21 cellular contexts compared by ENCODE assay signal in the genomic region with DNA sequence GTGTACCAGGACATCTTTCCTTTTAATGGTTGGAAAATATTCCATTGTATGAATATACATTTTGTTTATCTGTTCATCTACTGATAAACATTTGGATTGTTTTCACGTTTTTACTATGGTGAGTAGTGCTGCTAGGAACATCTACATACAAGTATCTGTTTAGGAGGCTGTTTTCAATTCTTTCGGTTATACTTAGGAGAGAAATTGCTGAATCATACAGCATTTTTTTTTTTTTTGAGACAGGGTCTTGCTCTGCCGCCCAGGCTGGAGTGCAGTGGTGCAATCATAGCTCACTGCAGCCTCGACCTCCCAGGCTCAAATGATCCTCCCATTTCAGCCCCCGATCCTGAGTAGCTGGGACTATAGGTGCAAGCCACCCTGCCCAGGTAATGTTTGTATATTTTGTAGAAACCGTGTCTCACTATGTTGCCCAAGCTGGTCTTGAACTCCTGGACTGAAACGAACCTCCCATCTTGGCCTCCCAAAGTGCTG.
A peak's percentile ranks its signal among the peaks of the same experiment; 100 is the strongest.
DNase-seq lines count a peak whose midpoint lies in the region; ATAC-seq and TF ChIP-seq lines count a peak whose summit lies in the region.
"Had no signal": no experiment of that assay in that cellular context is flagged by ENCODE, and none has a peak within 500 bp of the region (broad histone marks: within the 10 kb centered on the region; RNA-seq: fewer than 3 reads in every experiment).

No MANE protein-coding gene starts in this region.

- no peak overlapping the region for H3K4me3 ChIP-seq in GM23338
- H3K4me3 ChIP-seq in iPS-18a (ENCODE audit: low read length) = no peak overlapping the region
- no peak overlapping the region for H3K4me3 ChIP-seq in trophoblast cell (ENCODE audit: low read depth, low read length)
- no peak overlapping the region for H3K4me3 ChIP-seq in OCI-LY7 (ENCODE audit: low read depth, low read length, poor library complexity, severe bottlenecking)
- H3K4me3 ChIP-seq: SK-N-MC had no signal

- ATAC-seq in GM23338 = no peak

- no TSS peak for BruUV-seq in OCI-LY7 (replicated peaks; lab: Mats Ljungman, UMichigan)

- no peaks in the 10 kb centered on the region for H3K36me3 Mint-ChIP-seq in GM23338 (ENCODE audit: low read depth)
- H3K36me3 Mint-ChIP-seq: CD4-positive, CD25-positive, alpha-beta regulatory T cell; IgD-negative memory B cell had no signal

- peak overlapping the region; percentile 18 for H4K91ac ChIP-seq in trophoblast cell (ENCODE audit: low read depth, low read length)

- H3K4me1 ChIP-seq in GM23338 (ENCODE audit: insufficient read depth) = peaks cover 17% of the 10 kb centered on the region
- H3K4me1 ChIP-seq in iPS-18a (ENCODE audit: control insufficient read depth, low read depth, low read length) = peaks cover 8% of the 10 kb centered on the region
- peaks cover 0 to 3% of the 10 kb centered on the region in 2 experiments for H3K4me1 ChIP-seq in trophoblast cell (ENCODE audit: control insufficient read depth in 1 of 2, insufficient read depth in 2 of 2, low read length in 2 of 2)
- H3K4me1 ChIP-seq in OCI-LY7 (ENCODE audit: insufficient read depth, low read length, poor library complexity, severe bottlenecking) = peaks cover 1% of the 10 kb centered on the region

- H3K27ac ChIP-seq in GM23338 (ENCODE audit: low read depth) = peak overlapping the region; percentile 100
- H3K27ac ChIP-seq in iPS-18a (ENCODE audit: low read length) = peak overlapping the region; percentile 45
- H3K27ac ChIP-seq in trophoblast cell (ENCODE audit: low read depth, low read length) = no peak overlapping the region
- H3K27ac ChIP-seq in OCI-LY7 (ENCODE audit: low read depth, low read length, poor library complexity, severe bottlenecking) = no peak overlapping the region
- H3K27ac ChIP-seq: RWPE1, SK-N-MC had no signal

- H3F3A ChIP-seq in GM23338 (replicated peaks; ENCODE audit: low read depth) = peaks cover 16% of the 10 kb centered on the region

- no peak overlapping the region for H3K4ac ChIP-seq in trophoblast cell (ENCODE audit: low read depth, low read length)

- intact Hi-C loops in OCI-LY7 (cut with micrococcal nuclease; ENCODE audit: unreplicated experiment) = no loop called here

- WGBS in trophoblast cell (ENCODE audit: extremely low coverage, insufficient coverage, insufficient read length) = no CpG with 5 or more reads among the region's 7 CpGs

- H2AFZ ChIP-seq in GM23338 (no peak overlapping the region), trophoblast cell (ENCODE audit: insufficient read depth, low read length, poor library complexity) (no peak overlapping the region), OCI-LY7 (ENCODE audit: low read length) (no peak overlapping the region)

- CTCF ChIA-PET in OCI-LY7 (lab: Charles Lee; ENCODE audit: unreplicated experiment) = no interaction called here

- no peak overlapping the region for H4K8ac ChIP-seq in trophoblast cell (ENCODE audit: low read depth, low read length)

- H3K9ac ChIP-seq in iPS-18a (ENCODE audit: low read length) = peak overlapping the region; percentile 7
- no peak overlapping the region for H3K9ac ChIP-seq in trophoblast cell (ENCODE audit: low read length)

- H4K20me1 ChIP-seq in GM23338 (replicated peaks; ENCODE audit: insufficient read depth) = no peaks in the 10 kb centered on the region
- no peaks in the 10 kb centered on the region for H4K20me1 ChIP-seq in OCI-LY7 (ENCODE audit: insufficient read depth, low read length)

- no peak overlapping the region for H2AK5ac ChIP-seq in trophoblast cell (ENCODE audit: low read length)

- no peaks in the 10 kb centered on the region for H3K9me3 Mint-ChIP-seq in GM23338
- H3K9me3 Mint-ChIP-seq: IgD-negative memory B cell had no signal

- H3K79me2 ChIP-seq in GM23338 (replicated peaks; ENCODE audit: insufficient read depth) (peaks cover 1% of the 10 kb centered on the region), trophoblast cell (ENCODE audit: control insufficient read depth, insufficient read depth, low read length, poor library complexity) (no peaks in the 10 kb centered on the region), OCI-LY7 (ENCODE audit: insufficient read depth, low read depth, low read length) (no peaks in the 10 kb centered on the region)

- peaks cover 3% of the 10 kb centered on the region for H3K79me1 ChIP-seq in trophoblast cell (ENCODE audit: low read length)

- no peaks in the 10 kb centered on the region for H3K27me3 ChIP-seq in GM23338 (ENCODE audit: insufficient read depth)
- H3K27me3 ChIP-seq in iPS-18a (ENCODE audit: control insufficient read depth, insufficient read depth, low read length) = peaks cover 8% of the 10 kb centered on the region
- no peaks in the 10 kb centered on the region for H3K27me3 ChIP-seq in trophoblast cell (ENCODE audit: insufficient read depth, low read length)

- no peaks in the 10 kb centered on the region for H3K36me3 ChIP-seq in GM23338 (ENCODE audit: insufficient read depth)
- no peaks in the 10 kb centered on the region for H3K36me3 ChIP-seq in iPS-18a (ENCODE audit: control insufficient read depth, low read depth, low read length)
- no peaks in the 10 kb centered on the region for H3K36me3 ChIP-seq in trophoblast cell (ENCODE audit: control insufficient read depth in 1 of 2, insufficient read depth in 2 of 2, low read length in 2 of 2)
- H3K36me3 ChIP-seq in OCI-LY7 (ENCODE audit: insufficient read depth, low read length) = no peaks in the 10 kb centered on the region

- H3K4me1 Mint-ChIP-seq in GM23338 = peaks cover 27% of the 10 kb centered on the region

- no peak overlapping the region for H4K12ac ChIP-seq in trophoblast cell (ENCODE audit: low read depth, low read length)

- H3K27me3 Mint-ChIP-seq in GM23338 (ENCODE audit: insufficient read depth, low read depth, poor library complexity) = peaks cover 28% of the 10 kb centered on the region

- H3K9me3 ChIP-seq in iPS-18a (ENCODE audit: control insufficient read depth, low read depth, low read length) (no peaks in the 10 kb centered on the region), trophoblast cell (ENCODE audit: insufficient read depth, low read depth, low read length) (no peaks in the 10 kb centered on the region), OCI-LY7 (ENCODE audit: low read length) (no peaks in the 10 kb centered on the region)

- no peak overlapping the region for H3K18ac ChIP-seq in trophoblast cell (ENCODE audit: low read length)

- H2BK120ac ChIP-seq in trophoblast cell (ENCODE audit: insufficient read depth, low read length, poor library complexity) = no peak overlapping the region

- H2BK12ac ChIP-seq in trophoblast cell (ENCODE audit: low read length) = peak overlapping the region; percentile 36

- DNase-seq in GM23338 (ENCODE audit: low spot score) = no peak
- DNase-seq in OCI-M1 (lab: John Stamatoyannopoulos, UW) = peak; percentile 59
- peak in 1 of 2 donors; percentile 51 for DNase-seq in trophoblast cell
- DNase-seq in NCI-H2171 (lab: John Stamatoyannopoulos, UW) = no peak
- DNase-seq in activated CD4-positive, CD25-positive, alpha-beta regulatory T cell (lab: John Stamatoyannopoulos, UW) = no peak
- no peak for DNase-seq in OCI-LY7 (ENCODE audit: low spot score)
- DNase-seq: CD4-positive, CD25-positive, alpha-beta regulatory T cell; DMS79; HCEC 1CT; Karpas-422; MV-4-11; NCI-H1417; NCI-H187; NCI-H446 treated with DMSO at 0.1 percent for 48 hours; NCI-H526 treated with DMSO at 0.1 percent for 48 hours; SHP77 treated with DMSO at 0.1 percent for 48 hours; SW 1271 had no signal

- no peak overlapping the region for H3K4me3 Mint-ChIP-seq in GM23338
- H3K4me3 Mint-ChIP-seq: CD4-positive, CD25-positive, alpha-beta regulatory T cell; IgD-negative memory B cell had no signal

- POLR2A ChIA-PET in OCI-LY7 (lab: Charles Lee) = no interaction called here

- no peak overlapping the region for H3K14ac ChIP-seq in trophoblast cell (ENCODE audit: low read length)

- H3K23ac ChIP-seq in trophoblast cell (ENCODE audit: low read length) = no peak overlapping the region

- no peak overlapping the region for H2BK5ac ChIP-seq in trophoblast cell (ENCODE audit: low read depth, low read length, poor library complexity)

- H3K27ac Mint-ChIP-seq in GM23338 = no peak overlapping the region; the same call in 1 of the 2 replicates
- H3K27ac Mint-ChIP-seq: CD4-positive, CD25-positive, alpha-beta regulatory T cell; IgD-negative memory B cell had no signal

- H3K9me2 ChIP-seq in GM23338 (ENCODE audit: insufficient read depth) (no peaks in the 10 kb centered on the region), OCI-LY7 (ENCODE audit: insufficient read depth, low read length) (no peaks in the 10 kb centered on the region)

- TF ChIP-seq CTCF in GM23338 (conservative IDR thresholded peaks at IDR 0.05; ENCODE audit: low read depth in 2 of 2) (no peak), OCI-LY7 (conservative IDR thresholded peaks at IDR 0.05; ENCODE audit: low read length) (no peak)

- H3K4me2 ChIP-seq in GM23338 (peak overlapping the region; percentile 73; the same call in 1 of the 2 replicates), trophoblast cell (ENCODE audit: low read length) (no peak overlapping the region), OCI-LY7 (ENCODE audit: low read length) (no peak overlapping the region)

TF ChIP-seq in GM23338, 12 proteins besides CTCF, POLR2A, EP300 and RAD21 (continues in another document):
- TF ChIP-seq NANOG (IDR thresholded peaks at IDR 0.05; ENCODE audit: borderline replicate concordance) (no peak), POLR2AphosphoS5 (IDR thresholded peaks at IDR 0.05; ENCODE audit: low read depth) (no peak), EZH2phosphoT487 (IDR thresholded peaks at IDR 0.05; ENCODE audit: unreplicated experiment) (no peak), ZNF331 (CRISPR knock-in tag; IDR thresholded peaks at IDR 0.05; ENCODE audit: low read depth) (no peak)

Comparison
In these comparisons a context has a peak if more than half of its experiments do, and no peak if none do; other contexts are left out.
1. H3K27ac ChIP-seq: peak in GM23338 (single experiment) and iPS-18a (single experiment); none in trophoblast cell (single experiment) and OCI-LY7 (single experiment).